8 cellular contexts compared by ENCODE assay signal in genomic region chr16:66880288-66881013, GRCh38. TPM values are rescaled to one million over a fixed set of nuclear protein-coding genes. Genes with fewer than 3 reads are reported as not detected.
A peak's percentile ranks its signal among the peaks of the same experiment; 100 is the strongest.
DNase-seq lines count a peak whose midpoint lies in the region; ATAC-seq and TF ChIP-seq lines count a peak whose summit lies in the region.

PDP2 (plus strand) TSS chr16:66880515; CDS start chr16:66884285, 3,770 bp downstream.

- peak; percentile 70 for TF ChIP-seq POLR2A in erythroblast (IDR thresholded peaks at IDR 0.05; ENCODE audit: low read length)

- no peaks in the 10 kb centered on the region for H3K9me3 ChIP-seq in PC-3 (ENCODE audit: low read length)
- no peaks in the 10 kb centered on the region for H3K9me3 ChIP-seq in mucosa of stomach (ENCODE audit: control insufficient read depth, low read length)

- H3K4me3 ChIP-seq in PC-3 (ENCODE audit: low read length) = peak within 1 kb of the TSS; percentile 96
- peak within 1 kb of the TSS; percentile 86 for H3K4me3 ChIP-seq in mucosa of stomach (ENCODE audit: low read length)

- peaks cover 8% of the 10 kb centered on the region for H3K36me3 ChIP-seq in PC-3 (ENCODE audit: low read depth, low read length)
- no peaks in the 10 kb centered on the region for H3K36me3 ChIP-seq in mucosa of stomach (ENCODE audit: control insufficient read depth, insufficient read depth, low read length)

- POLR2A ChIA-PET in PC-3 (lab: Charles Lee; ENCODE audit: unreplicated experiment) = no interaction called here

- H3K9ac ChIP-seq in PC-3 (ENCODE audit: low read length) = peak within 1 kb of the TSS; percentile 75
- peak within 1 kb of the TSS; percentile 74 for H3K9ac ChIP-seq in mucosa of stomach (ENCODE audit: low read length)

- peak within 1 kb of the TSS; percentile 97 to 100 (median 99) for H3K4me3 Mint-ChIP-seq in IgD-negative memory B cell
- peak within 1 kb of the TSS; percentile 99 for H3K4me3 Mint-ChIP-seq in activated T-cell treated with anti-CD3 and anti-CD28 coated beads, Interleukin-2, amount 50 U/mL, for 24 hours

- peak within 1 kb of the TSS; percentile 61 to 94 (median 87) for H3K27ac Mint-ChIP-seq in IgD-negative memory B cell
- H3K27ac Mint-ChIP-seq in activated T-cell treated with anti-CD3 and anti-CD28 coated beads, Interleukin-2, amount 50 U/mL, for 24 hours = peak within 1 kb of the TSS; percentile 98

- H3K9me3 Mint-ChIP-seq in IgD-negative memory B cell = peaks cover 0 to 4% (median 3%) of the 10 kb centered on the region in 3 donors
- H3K9me3 Mint-ChIP-seq in activated T-cell treated with anti-CD3 and anti-CD28 coated beads, Interleukin-2, amount 50 U/mL, for 24 hours = peaks cover 8% of the 10 kb centered on the region

- DNase-seq in DMS53 (lab: John Stamatoyannopoulos, UW) (peak; percentile 96), PC-3 (peak; percentile 89), erythroblast (lab: John Stamatoyannopoulos, UW) (peak; percentile 93 to 95)
- DNase-seq in activated T-cell treated with anti-CD3 and anti-CD28 coated beads, Interleukin-2, amount 50 U/mL, for 24 hours = peak; percentile 94
- peak; percentile 96 for DNase-seq in stimulated activated CD8-positive, alpha-beta memory T cell treated with anti-CD3 and anti-CD28 coated beads, Interleukin-4, amount 100 ng/mL, for 48 hours

- peak within 1 kb of the TSS; percentile 94 for H2AFZ ChIP-seq in PC-3 (ENCODE audit: low read length)

- H3F3A ChIP-seq in PC-3 (ENCODE audit: low read length, unreplicated experiment) = no peaks in the 10 kb centered on the region

- H3K4me1 ChIP-seq in PC-3 (ENCODE audit: insufficient read depth, low read length) (peaks cover 9% of the 10 kb centered on the region; the same call in 1 of the 2 replicates), mucosa of stomach (ENCODE audit: control insufficient read depth, insufficient read depth, low read length) (peaks cover 5% of the 10 kb centered on the region)

- CTCF ChIA-PET in PC-3 (lab: Charles Lee) = interaction anchor here (0.5 to 0.8 kb wide), 2 partner anchors 50 to 139 kb away, joined by 3 read pairs; partner anchors contain the start of gene NAE1

- ATAC-seq in GM21576 (IDR thresholded peaks at IDR 0.05; ENCODE audit: unreplicated experiment) (peak; percentile 94), PC-3 (peak; percentile 100)

- intact Hi-C loops in PC-3 (cut with micrococcal nuclease) = no loop called here

- TF ChIP-seq CTCF in PC-3 (conservative IDR thresholded peaks at IDR 0.05; ENCODE audit: low read depth, low read length) = no peak

- H3K4me1 Mint-ChIP-seq in IgD-negative memory B cell = peaks cover 8 to 12% (median 10%) of the 10 kb centered on the region in 3 donors
- H3K4me1 Mint-ChIP-seq in activated T-cell treated with anti-CD3 and anti-CD28 coated beads, Interleukin-2, amount 50 U/mL, for 24 hours (ENCODE audit: low read depth) = peaks cover 67% of the 10 kb centered on the region

- peaks cover 3% of the 10 kb centered on the region for H3K36me3 Mint-ChIP-seq in IgD-negative memory B cell
- H3K36me3 Mint-ChIP-seq in activated T-cell treated with anti-CD3 and anti-CD28 coated beads, Interleukin-2, amount 50 U/mL, for 24 hours (ENCODE audit: low read depth) = peaks cover 42% of the 10 kb centered on the region

- H4K20me1 ChIP-seq in PC-3 (ENCODE audit: low read length) = no peaks in the 10 kb centered on the region

- BruUV-seq in PC-3 (replicated peaks; lab: Mats Ljungman, UMichigan) = TSS peak; percentile 42

- H3K79me2 ChIP-seq in PC-3 (ENCODE audit: low read length) = peaks cover 14% of the 10 kb centered on the region

- H3K27me3 ChIP-seq in PC-3 (ENCODE audit: low read length) (no peaks in the 10 kb centered on the region), mucosa of stomach (ENCODE audit: control insufficient read depth, insufficient read depth, low read length) (no peaks in the 10 kb centered on the region)

- peak within 1 kb of the TSS; percentile 96 for H3K4me2 ChIP-seq in PC-3 (ENCODE audit: low read length)

- H3K27ac ChIP-seq in PC-3 (ENCODE audit: low read length) = no peak within 1 kb of the TSS

- no peaks in the 10 kb centered on the region for H3K27me3 Mint-ChIP-seq in IgD-negative memory B cell
- no peaks in the 10 kb centered on the region for H3K27me3 Mint-ChIP-seq in activated T-cell treated with anti-CD3 and anti-CD28 coated beads, Interleukin-2, amount 50 U/mL, for 24 hours

- H3K9me2 ChIP-seq in PC-3 (replicated peaks; ENCODE audit: low read length) = no peaks in the 10 kb centered on the region

RNA-seq across cellular contexts. Expression of gene PDP2, which starts in this region (rescaled TPM):
- polyA plus RNA-seq in IgD-negative memory B cell = 0.78 TPM
- total RNA-seq in PC-3 (2014; rRNA removed) = 2.8 and 12.7 TPM in 2 replicates
